In the genomic region with DNA sequence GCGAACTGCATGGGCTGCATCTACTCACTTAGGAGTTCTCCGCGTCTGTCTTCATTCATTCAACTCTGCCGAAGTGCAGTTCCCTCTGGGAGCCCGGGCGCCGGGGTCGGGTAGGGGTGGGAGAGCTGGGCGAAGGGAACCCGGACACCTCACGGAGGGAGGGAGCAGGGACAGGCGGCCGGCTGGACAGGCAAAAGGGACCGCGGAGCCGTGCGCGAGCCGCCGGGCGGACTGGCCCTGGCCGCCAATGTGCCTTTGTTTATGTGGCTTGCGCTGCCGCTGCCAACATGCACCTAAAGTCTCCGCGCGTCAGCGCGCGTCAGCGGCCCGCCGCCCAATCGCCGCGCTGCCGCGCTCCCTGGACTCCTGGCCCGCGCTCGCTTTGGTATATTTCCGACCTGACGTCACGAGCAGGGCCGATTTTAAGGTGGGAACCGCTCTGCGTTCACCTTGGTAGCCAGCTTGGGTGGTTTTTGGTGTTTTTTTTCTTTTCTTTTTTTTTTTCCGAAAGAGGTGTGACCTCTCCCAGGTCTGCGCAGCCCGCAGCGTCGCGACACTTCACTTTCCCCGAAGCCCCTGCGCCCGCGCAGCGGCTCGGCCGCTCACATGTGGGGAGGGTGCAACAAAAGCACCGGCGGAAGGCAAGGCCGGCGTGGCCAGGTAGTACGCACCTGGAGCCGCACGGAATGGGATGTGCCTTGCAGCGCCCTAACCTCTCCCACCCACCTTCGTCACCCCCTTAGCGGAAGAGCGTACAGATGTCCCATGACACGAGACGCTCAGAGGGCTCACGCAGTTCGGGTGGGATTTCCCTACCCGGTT, we compare ENCODE assay signal across 8 cellular contexts. TPM values are rescaled to one million over a fixed set of nuclear protein-coding genes. Genes with fewer than 3 reads are reported as not detected.
DNase-seq lines count a peak whose midpoint lies in the region; ATAC-seq and TF ChIP-seq lines count a peak whose summit lies in the region.

TSS of gene NR4A2 (minus strand) at position 270 of the 822 bp plus-strand sequence. CDS start 2,535 bp downstream, outside the sequence.

- DNase-seq in GM03348 (ENCODE audit: low spot score) (peak; percentile 89), MV-4-11 (lab: John Stamatoyannopoulos, UW) (peak; percentile 69), glutamatergic neuron (peak; percentile 70), osteocyte (ENCODE audit: extremely low spot score, unreplicated experiment) (peak; percentile 89)
- peak; percentile 84 to 94 for DNase-seq in activated naive CD4-positive, alpha-beta T cell treated with anti-CD3 and anti-CD28 coated beads, Interleukin-2, amount 50 U/mL, for 72 hours (ENCODE audit: low spot score in 2 of 2)

- H3K4me3 ChIP-seq in HEK293 (ENCODE audit: low read depth, low read length) = peak within 1 kb of the TSS; percentile 72
- H3K4me3 ChIP-seq in thymus (ENCODE audit: low read length) = peak within 1 kb of the TSS; percentile 54

- peak; percentile 11; the same call in 1 of the 2 replicates for TF ChIP-seq CTCF in HEK293 (tag by site-specific recombination; IDR thresholded peaks at IDR 0.05)
- TF ChIP-seq CTCF in glutamatergic neuron (IDR thresholded peaks at IDR 0.05; ENCODE audit: partially characterized antibody, unreplicated experiment) = no peak
- no peak for TF ChIP-seq CTCF in osteocyte (IDR thresholded peaks at IDR 0.05)

- under 1% methylated on average over 76 of the region's 76 CpGs for WGBS in thymus

- H3K4me3 Mint-ChIP-seq in glutamatergic neuron (ENCODE audit: unreplicated experiment) (peak within 1 kb of the TSS; percentile 94), osteocyte (ENCODE audit: unreplicated experiment) (peak within 1 kb of the TSS; percentile 88)

- POLR2A ChIA-PET in HEK293 (lab: Yijun Ruan, JAX) = interaction anchor here (1.5 to 3.6 kb wide), 2 partner anchors 9 to 10 kb away, joined by 6 to 19 read pairs; no protein-coding TSS in a partner anchor

- H3K36me3 Mint-ChIP-seq in activated naive CD4-positive, alpha-beta T cell treated with anti-CD3 and anti-CD28 coated beads, Interleukin-2, amount 50 U/mL, for 72 hours = peaks cover 30 to 49% of the 10 kb centered on the region in 2 donors
- peaks cover 4% of the 10 kb centered on the region for H3K36me3 Mint-ChIP-seq in glutamatergic neuron (ENCODE audit: unreplicated experiment)
- no peaks in the 10 kb centered on the region for H3K36me3 Mint-ChIP-seq in osteocyte (ENCODE audit: unreplicated experiment)

- H3K36me3 ChIP-seq in HEK293 (ENCODE audit: control insufficient read depth in 2 of 2, insufficient read depth in 1 of 2, low read length in 2 of 2) (peaks cover 0 to 14% of the 10 kb centered on the region in 2 experiments; a peak in 1 of 3 replicates), thymus (ENCODE audit: control insufficient read depth, insufficient read depth) (no peaks in the 10 kb centered on the region)

- peaks cover 28% of the 10 kb centered on the region for H3K27me3 Mint-ChIP-seq in glutamatergic neuron (ENCODE audit: unreplicated experiment)
- H3K27me3 Mint-ChIP-seq in osteocyte (ENCODE audit: unreplicated experiment) = peaks cover 27% of the 10 kb centered on the region

- H3K4me1 Mint-ChIP-seq in glutamatergic neuron (ENCODE audit: low read depth, unreplicated experiment) (peaks cover 25% of the 10 kb centered on the region), osteocyte (ENCODE audit: unreplicated experiment) (peaks cover 26% of the 10 kb centered on the region)

- peak; percentile 77 for ATAC-seq in SK-N-SH treated with all-trans-retinoic acid at 6 μM for 48 hours
- peak; percentile 61 to 77 for ATAC-seq in activated naive CD4-positive, alpha-beta T cell treated with anti-CD3 and anti-CD28 coated beads, Interleukin-2, amount 50 U/mL, for 72 hours

- H3K9me3 ChIP-seq in HEK293 (ENCODE audit: control insufficient read depth, insufficient read depth, low read depth, low read length) (no peaks in the 10 kb centered on the region), thymus (ENCODE audit: control insufficient read depth) (peaks cover 1% of the 10 kb centered on the region)

- H3K27ac Mint-ChIP-seq in activated naive CD4-positive, alpha-beta T cell treated with anti-CD3 and anti-CD28 coated beads, Interleukin-2, amount 50 U/mL, for 72 hours = peak within 1 kb of the TSS; percentile 97 to 99
- H3K27ac Mint-ChIP-seq in glutamatergic neuron (ENCODE audit: unreplicated experiment) (peak within 1 kb of the TSS; percentile 57), osteocyte (ENCODE audit: unreplicated experiment) (peak within 1 kb of the TSS; percentile 98)

- peaks cover 67% of the 10 kb centered on the region for H3K27me3 ChIP-seq in thymus (ENCODE audit: control insufficient read depth, insufficient read depth)

- no peaks in the 10 kb centered on the region for H3K9me3 Mint-ChIP-seq in activated naive CD4-positive, alpha-beta T cell treated with anti-CD3 and anti-CD28 coated beads, Interleukin-2, amount 50 U/mL, for 72 hours
- peaks cover 14% of the 10 kb centered on the region for H3K9me3 Mint-ChIP-seq in glutamatergic neuron (ENCODE audit: unreplicated experiment)
- no peaks in the 10 kb centered on the region for H3K9me3 Mint-ChIP-seq in osteocyte (ENCODE audit: unreplicated experiment)

- peak within 1 kb of the TSS; percentile 96 for H3K27ac ChIP-seq in HEK293 (ENCODE audit: extremely low read depth, low read depth, low read length)
- H3K27ac ChIP-seq in thymus (ENCODE audit: low read depth) = peak within 1 kb of the TSS; percentile 61

- H3K4me1 ChIP-seq in HEK293 (ENCODE audit: control insufficient read depth, insufficient read depth, low read length) = no peaks in the 10 kb centered on the region
- peaks cover 20% of the 10 kb centered on the region for H3K4me1 ChIP-seq in thymus (ENCODE audit: control insufficient read depth, insufficient read depth, low read length)

- CTCF ChIA-PET in HEK293 (lab: Yijun Ruan, JAX) = interaction anchor here (0.7 to 1.3 kb wide), 2 partner anchors 135 to 154 kb away, joined by 3 read pairs; no protein-coding TSS in a partner anchor

TF ChIP-seq in HEK293, 187 proteins besides CTCF, POLR2A, EP300 and RAD21 (continues in another document):
- TF ChIP-seq KLF9 (tag by site-specific recombination; IDR thresholded peaks at IDR 0.05; ENCODE audit: low read depth) = peak; percentile 53; the same call in 1 of the 2 replicates
- peak; percentile 21; the same call in 1 of the 2 replicates for TF ChIP-seq GLIS2 (tag by site-specific recombination; IDR thresholded peaks at IDR 0.05)
- 0 out of 2 replicates have a peak, but pooled peaks have one; percentile 38 for TF ChIP-seq ZFP69B (tag by site-specific recombination; IDR thresholded peaks at IDR 0.05)
- TF ChIP-seq ZNF654 (tag by site-specific recombination; IDR thresholded peaks at IDR 0.05; ENCODE audit: low read depth) = no peak
- TF ChIP-seq, protein P1, sequence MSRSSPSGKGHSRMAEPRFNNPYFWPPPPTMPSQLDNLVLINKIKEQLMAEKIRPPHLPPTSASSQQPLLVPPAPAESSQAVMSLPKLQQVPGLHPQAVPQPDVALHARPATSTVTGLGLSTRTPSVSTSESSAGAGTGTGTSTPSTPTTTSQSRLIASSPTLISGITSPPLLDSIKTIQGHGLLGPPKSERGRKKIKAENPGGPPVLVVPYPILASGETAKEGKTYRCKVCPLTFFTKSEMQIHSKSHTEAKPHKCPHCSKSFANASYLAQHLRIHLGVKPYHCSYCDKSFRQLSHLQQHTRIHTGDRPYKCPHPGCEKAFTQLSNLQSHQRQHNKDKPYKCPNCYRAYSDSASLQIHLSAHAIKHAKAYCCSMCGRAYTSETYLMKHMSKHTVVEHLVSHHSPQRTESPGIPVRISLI (tag by site-specific recombination; IDR thresholded peaks at IDR 0.05) = peak; percentile 92
- TF ChIP-seq ZNF404 (tag by site-specific recombination; IDR thresholded peaks at IDR 0.05) = no peak
- no peak for TF ChIP-seq ZFP3 (tag by site-specific recombination; IDR thresholded peaks at IDR 0.05; ENCODE audit: low read depth)
- no peak for TF ChIP-seq ZNF274 (IDR thresholded peaks at IDR 0.05; ENCODE audit: low read length)
- TF ChIP-seq ZNF274 (tag by site-specific recombination; IDR thresholded peaks at IDR 0.05; ENCODE audit: borderline replicate concordance) = no peak

TF ChIP-seq in SK-N-SH treated with all-trans-retinoic acid at 6 μM for 48 hours, 23 proteins besides CTCF, POLR2A, EP300 and RAD21:
- TF ChIP-seq ZFP3 (CRISPR knock-in tag; IDR thresholded peaks at IDR 0.05) (no peak), ZNF565 (CRISPR knock-in tag; conservative IDR thresholded peaks at IDR 0.05; ENCODE audit: low read depth) (no peak), BACH2 (CRISPR knock-in tag; IDR thresholded peaks at IDR 0.05; ENCODE audit: borderline replicate concordance) (no peak), ZNF8 (CRISPR knock-in tag; IDR thresholded peaks at IDR 0.05) (no peak), SNAI2 (CRISPR knock-in tag; IDR thresholded peaks at IDR 0.05) (no peak)
- TF ChIP-seq, protein P2, sequence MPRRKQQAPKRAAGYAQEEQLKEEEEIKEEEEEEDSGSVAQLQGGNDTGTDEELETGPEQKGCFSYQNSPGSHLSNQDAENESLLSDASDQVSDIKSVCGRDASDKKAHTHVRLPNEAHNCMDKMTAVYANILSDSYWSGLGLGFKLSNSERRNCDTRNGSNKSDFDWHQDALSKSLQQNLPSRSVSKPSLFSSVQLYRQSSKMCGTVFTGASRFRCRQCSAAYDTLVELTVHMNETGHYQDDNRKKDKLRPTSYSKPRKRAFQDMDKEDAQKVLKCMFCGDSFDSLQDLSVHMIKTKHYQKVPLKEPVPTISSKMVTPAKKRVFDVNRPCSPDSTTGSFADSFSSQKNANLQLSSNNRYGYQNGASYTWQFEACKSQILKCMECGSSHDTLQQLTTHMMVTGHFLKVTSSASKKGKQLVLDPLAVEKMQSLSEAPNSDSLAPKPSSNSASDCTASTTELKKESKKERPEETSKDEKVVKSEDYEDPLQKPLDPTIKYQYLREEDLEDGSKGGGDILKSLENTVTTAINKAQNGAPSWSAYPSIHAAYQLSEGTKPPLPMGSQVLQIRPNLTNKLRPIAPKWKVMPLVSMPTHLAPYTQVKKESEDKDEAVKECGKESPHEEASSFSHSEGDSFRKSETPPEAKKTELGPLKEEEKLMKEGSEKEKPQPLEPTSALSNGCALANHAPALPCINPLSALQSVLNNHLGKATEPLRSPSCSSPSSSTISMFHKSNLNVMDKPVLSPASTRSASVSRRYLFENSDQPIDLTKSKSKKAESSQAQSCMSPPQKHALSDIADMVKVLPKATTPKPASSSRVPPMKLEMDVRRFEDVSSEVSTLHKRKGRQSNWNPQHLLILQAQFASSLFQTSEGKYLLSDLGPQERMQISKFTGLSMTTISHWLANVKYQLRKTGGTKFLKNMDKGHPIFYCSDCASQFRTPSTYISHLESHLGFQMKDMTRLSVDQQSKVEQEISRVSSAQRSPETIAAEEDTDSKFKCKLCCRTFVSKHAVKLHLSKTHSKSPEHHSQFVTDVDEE (CRISPR knock-in tag; IDR thresholded peaks at IDR 0.05) = no peak

RNA-seq across cellular contexts. Expression of gene NR4A2, which starts in this region (rescaled TPM):
- 100 to 1,000 TPM in 1 of 2 donors, 1 to 10 TPM in 1; 9.7 to 134 TPM for total RNA-seq in activated naive CD4-positive, alpha-beta T cell treated with anti-CD3 and anti-CD28 coated beads, Interleukin-2, amount 50 U/mL, for 72 hours
- total RNA-seq in glutamatergic neuron (ENCODE audit: unreplicated experiment) (2.2 TPM), osteocyte (1.4 and 1.8 TPM in 2 replicates)
- 4.4 TPM for polyA plus RNA-seq in thymus

Comparison
In these comparisons a context has a peak if more than half of its experiments do, and no peak if none do; other contexts are left out.
1. Peak in every context shown above with its lines: DNase-seq, ATAC-seq, H3K4me3 ChIP-seq and H3K27ac ChIP-seq.